In the genomic region with DNA sequence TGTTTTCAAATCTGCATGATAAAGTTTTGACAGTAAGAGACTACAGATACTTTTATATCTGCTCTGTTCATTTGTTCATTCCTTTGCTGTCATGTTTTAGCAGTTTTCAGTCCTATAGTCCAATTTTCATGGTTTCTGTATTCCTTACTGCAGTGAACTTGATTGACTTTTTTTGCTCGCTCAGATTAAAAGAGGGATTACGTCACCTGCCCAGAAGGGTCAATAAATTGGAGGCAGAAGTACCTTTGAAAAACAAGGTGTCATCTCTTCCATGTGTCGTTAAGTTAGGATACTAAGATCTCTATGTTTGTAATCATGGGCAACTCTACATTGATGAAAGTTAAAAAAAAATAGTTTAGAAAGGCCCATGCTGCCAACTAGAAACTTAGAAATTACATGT, we compare ENCODE assay signal across 3 cellular contexts.
A peak's percentile ranks its signal among the peaks of the same experiment; 100 is the strongest.
TF ChIP-seq lines count a peak whose summit lies in the region.

No MANE protein-coding gene starts in this region.

TF ChIP-seq in HepG2, 621 proteins besides CTCF, POLR2A, EP300 and RAD21:
- TF ChIP-seq ZNF569 (CRISPR knock-in tag; IDR thresholded peaks at IDR 0.05; ENCODE audit: borderline replicate concordance) (no peak), ZNF446 (CRISPR knock-in tag; IDR thresholded peaks at IDR 0.05) (no peak), ZBTB8A (CRISPR knock-in tag; IDR thresholded peaks at IDR 0.05; ENCODE audit: borderline replicate concordance, low read depth) (no peak), PHF8 (CRISPR knock-in tag; IDR thresholded peaks at IDR 0.05) (no peak), SATB2 (CRISPR knock-in tag; IDR thresholded peaks at IDR 0.05) (no peak), NFIB (CRISPR knock-in tag; IDR thresholded peaks at IDR 0.05; ENCODE audit: borderline replicate concordance) (no peak), SSRP1 (CRISPR knock-in tag; IDR thresholded peaks at IDR 0.05) (no peak), CREB1 (IDR thresholded peaks at IDR 0.05) (peak; percentile 60), CREB1 (CRISPR knock-in tag; IDR thresholded peaks at IDR 0.05) (no peak), ATF7 (IDR thresholded peaks at IDR 0.05) (peak; percentile 92), ATF7 (CRISPR knock-in tag; IDR thresholded peaks at IDR 0.05) (no peak), ZNF616 (CRISPR knock-in tag; IDR thresholded peaks at IDR 0.05; ENCODE audit: low read depth) (no peak)
- TF ChIP-seq, protein P1, sequence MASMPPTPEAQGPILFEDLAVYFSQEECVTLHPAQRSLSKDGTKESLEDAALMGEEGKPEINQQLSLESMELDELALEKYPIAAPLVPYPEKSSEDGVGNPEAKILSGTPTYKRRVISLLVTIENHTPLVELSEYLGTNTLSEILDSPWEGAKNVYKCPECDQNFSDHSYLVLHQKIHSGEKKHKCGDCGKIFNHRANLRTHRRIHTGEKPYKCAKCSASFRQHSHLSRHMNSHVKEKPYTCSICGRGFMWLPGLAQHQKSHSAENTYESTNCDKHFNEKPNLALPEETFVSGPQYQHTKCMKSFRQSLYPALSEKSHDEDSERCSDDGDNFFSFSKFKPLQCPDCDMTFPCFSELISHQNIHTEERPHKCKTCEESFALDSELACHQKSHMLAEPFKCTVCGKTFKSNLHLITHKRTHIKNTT (CRISPR knock-in tag; IDR thresholded peaks at IDR 0.05): no peak
- TF ChIP-seq, protein P2, sequence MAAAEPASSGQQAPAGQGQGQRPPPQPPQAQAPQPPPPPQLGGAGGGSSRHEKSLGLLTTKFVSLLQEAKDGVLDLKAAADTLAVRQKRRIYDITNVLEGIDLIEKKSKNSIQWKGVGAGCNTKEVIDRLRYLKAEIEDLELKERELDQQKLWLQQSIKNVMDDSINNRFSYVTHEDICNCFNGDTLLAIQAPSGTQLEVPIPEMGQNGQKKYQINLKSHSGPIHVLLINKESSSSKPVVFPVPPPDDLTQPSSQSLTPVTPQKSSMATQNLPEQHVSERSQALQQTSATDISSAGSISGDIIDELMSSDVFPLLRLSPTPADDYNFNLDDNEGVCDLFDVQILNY (CRISPR knock-in tag; conservative IDR thresholded peaks at IDR 0.05): no peak

TF ChIP-seq in HEK293, 187 proteins besides CTCF, POLR2A, EP300 and RAD21:
- TF ChIP-seq, protein P3, sequence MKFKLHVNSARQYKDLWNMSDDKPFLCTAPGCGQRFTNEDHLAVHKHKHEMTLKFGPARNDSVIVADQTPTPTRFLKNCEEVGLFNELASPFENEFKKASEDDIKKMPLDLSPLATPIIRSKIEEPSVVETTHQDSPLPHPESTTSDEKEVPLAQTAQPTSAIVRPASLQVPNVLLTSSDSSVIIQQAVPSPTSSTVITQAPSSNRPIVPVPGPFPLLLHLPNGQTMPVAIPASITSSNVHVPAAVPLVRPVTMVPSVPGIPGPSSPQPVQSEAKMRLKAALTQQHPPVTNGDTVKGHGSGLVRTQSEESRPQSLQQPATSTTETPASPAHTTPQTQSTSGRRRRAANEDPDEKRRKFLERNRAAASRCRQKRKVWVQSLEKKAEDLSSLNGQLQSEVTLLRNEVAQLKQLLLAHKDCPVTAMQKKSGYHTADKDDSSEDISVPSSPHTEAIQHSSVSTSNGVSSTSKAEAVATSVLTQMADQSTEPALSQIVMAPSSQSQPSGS (tag by site-specific recombination; IDR thresholded peaks at IDR 0.05; ENCODE audit: low read depth): 0 out of 2 replicates have a peak, but pooled peaks have one; percentile 17
- TF ChIP-seq ZNF146 (tag by site-specific recombination; IDR thresholded peaks at IDR 0.05): no peak
TF ChIP-seq in HEK293: peak in this region for 1.

TF ChIP-seq in GM12878, 131 proteins besides CTCF, POLR2A, EP300 and RAD21:
- TF ChIP-seq ATF7 (IDR thresholded peaks at IDR 0.05; ENCODE audit: low read depth) (0 out of 2 replicates have a peak, but pooled peaks have one; percentile 17), SPI1 (IDR thresholded peaks at IDR 0.05; ENCODE audit: borderline replicate concordance, insufficient read depth, low read depth, low read length) (no peak), ETV6 (conservative IDR thresholded peaks at IDR 0.05 in 1 of 2, IDR thresholded peaks at IDR 0.05 in 1 of 2; ENCODE audit: borderline replicate concordance in 1 of 2, low read depth in 1 of 2) (no peak), MEF2B (IDR thresholded peaks at IDR 0.05; ENCODE audit: partially characterized antibody, poor library complexity, severe bottlenecking) (no peak), JUNB (IDR thresholded peaks at IDR 0.05) (no peak), EGR1 (IDR thresholded peaks at IDR 0.05; ENCODE audit: borderline replicate concordance in 1 of 2, low read depth in 2 of 2, low read length in 2 of 2) (no peak), GATAD2B (conservative IDR thresholded peaks at IDR 0.05; ENCODE audit: low read depth) (no peak)
- TF ChIP-seq, protein P4, sequence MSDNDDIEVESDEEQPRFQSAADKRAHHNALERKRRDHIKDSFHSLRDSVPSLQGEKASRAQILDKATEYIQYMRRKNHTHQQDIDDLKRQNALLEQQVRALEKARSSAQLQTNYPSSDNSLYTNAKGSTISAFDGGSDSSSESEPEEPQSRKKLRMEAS (IDR thresholded peaks at IDR 0.05; ENCODE audit: low read depth, low read length): no peak
TF ChIP-seq in GM12878: peak in this region for 1.
